8 cellular contexts compared by ENCODE assay signal in genomic region chr9:132078369-132079356, GRCh38. TPM values are rescaled to one million over a fixed set of nuclear protein-coding genes. Genes with fewer than 3 reads are reported as not detected.
DNase-seq lines count a peak whose midpoint lies in the region; ATAC-seq and TF ChIP-seq lines count a peak whose summit lies in the region.

No MANE protein-coding gene starts in this region.

- H3K36me3 Mint-ChIP-seq in activated naive CD4-positive, alpha-beta T cell treated with anti-CD3 and anti-CD28 coated beads, Interleukin-2, amount 10 ng/mL, durations not matched to agents 7 days and 5 days, result peaks cover 18% of the 10 kb centered on the region

- H3K36me3 ChIP-seq in sigmoid colon, result peaks cover 0 to 30% (median 4%) of the 10 kb centered on the region in 4 donors

- ATAC-seq in GM21825 (IDR thresholded peaks at IDR 0.05; ENCODE audit: unreplicated experiment) (peak; percentile 11), left ventricle myocardium superior (no peak), HG02623 (IDR thresholded peaks at IDR 0.05; ENCODE audit: unreplicated experiment) (no peak)

- TF ChIP-seq POLR2A in sigmoid colon (IDR thresholded peaks at IDR 0.05), result no peak

- intact Hi-C loops in left ventricle myocardium superior (cut with micrococcal nuclease), result no loop called here
- intact Hi-C loops in sigmoid colon (cut with DNase I), result loop anchor here (2.0 kb wide), 1 partner anchor 158 kb away; no protein-coding TSS in a partner anchor

- WGBS in sigmoid colon, 2 donors, result 28 to 31% methylated on average over 19 of the region's 19 CpGs

- DNase-seq in AG20443 (ENCODE audit: low spot score) (peak; percentile 49), NCI-H524 treated with DMSO at 0.1 percent for 48 hours (lab: John Stamatoyannopoulos, UW) (peak; percentile 15), left ventricle myocardium superior (peak; percentile 38), sigmoid colon (peak; percentile 68), NAMALWA (ENCODE audit: low spot score) (no peak)
- DNase-seq in activated naive CD4-positive, alpha-beta T cell treated with anti-CD3 and anti-CD28 coated beads, Interleukin-2, amount 10 ng/mL, durations not matched to agents 7 days and 5 days, result peak; percentile 46

- no peak for TF ChIP-seq CTCF in sigmoid colon (IDR thresholded peaks at IDR 0.05)

- no peak for TF ChIP-seq EP300 in sigmoid colon (IDR thresholded peaks at IDR 0.05)

- no peaks in the 10 kb centered on the region for H3K9me3 Mint-ChIP-seq in activated naive CD4-positive, alpha-beta T cell treated with anti-CD3 and anti-CD28 coated beads, Interleukin-2, amount 10 ng/mL, durations not matched to agents 7 days and 5 days

- H3K4me3 Mint-ChIP-seq in activated naive CD4-positive, alpha-beta T cell treated with anti-CD3 and anti-CD28 coated beads, Interleukin-2, amount 10 ng/mL, durations not matched to agents 7 days and 5 days, result peak overlapping the region; percentile 86

- peaks cover 29% of the 10 kb centered on the region for H3K4me1 Mint-ChIP-seq in activated naive CD4-positive, alpha-beta T cell treated with anti-CD3 and anti-CD28 coated beads, Interleukin-2, amount 10 ng/mL, durations not matched to agents 7 days and 5 days

- peaks cover 0 to 45% (median 18%) of the 10 kb centered on the region in 4 donors for H3K4me1 ChIP-seq in sigmoid colon

- peak overlapping the region; percentile 82 to 86 (median 84) for H3K4me3 ChIP-seq in sigmoid colon

- no peaks in the 10 kb centered on the region for H3K27me3 ChIP-seq in sigmoid colon

- CTCF ChIA-PET in activated naive CD4-positive, alpha-beta T cell treated with anti-CD3 and anti-CD28 coated beads, Interleukin-2, amount 10 ng/mL, durations not matched to agents 7 days and 5 days (lab: Charles Lee), result interaction anchor here (1.3 kb wide), 1 partner anchor 159 kb away, joined by 3 read pairs; no protein-coding TSS in a partner anchor

- H3K27ac ChIP-seq in sigmoid colon, result peak overlapping the region; percentile 66 to 85 (median 82)

- peaks cover 4% of the 10 kb centered on the region for H3K27me3 Mint-ChIP-seq in activated naive CD4-positive, alpha-beta T cell treated with anti-CD3 and anti-CD28 coated beads, Interleukin-2, amount 10 ng/mL, durations not matched to agents 7 days and 5 days

- H3K9me3 ChIP-seq in sigmoid colon, result no peaks in the 10 kb centered on the region

- H3K27ac Mint-ChIP-seq in activated naive CD4-positive, alpha-beta T cell treated with anti-CD3 and anti-CD28 coated beads, Interleukin-2, amount 10 ng/mL, durations not matched to agents 7 days and 5 days, result peak overlapping the region; percentile 76

RNA-seq across cellular contexts. Expression of gene MED27, which starts 1.0 kb away (rescaled TPM):
- 13.5 TPM for total RNA-seq in left ventricle myocardium superior
- 10 to 100 TPM; 11.9 to 19.7 (median 15.5) TPM for total RNA-seq in sigmoid colon
- 10 to 100 TPM; 13.8 to 18.0 (median 16.2) TPM for polyA plus RNA-seq in sigmoid colon
